In genomic region chr2:74952575-74952974, GRCh38 we compare ENCODE assay signal across 1 cellular context.
TF ChIP-seq lines count a peak whose summit lies in the region.

No MANE protein-coding gene starts in this region.

TF ChIP-seq in HepG2, 621 proteins besides CTCF, POLR2A, EP300 and RAD21 (continued from another document):
- TF ChIP-seq, protein P1, sequence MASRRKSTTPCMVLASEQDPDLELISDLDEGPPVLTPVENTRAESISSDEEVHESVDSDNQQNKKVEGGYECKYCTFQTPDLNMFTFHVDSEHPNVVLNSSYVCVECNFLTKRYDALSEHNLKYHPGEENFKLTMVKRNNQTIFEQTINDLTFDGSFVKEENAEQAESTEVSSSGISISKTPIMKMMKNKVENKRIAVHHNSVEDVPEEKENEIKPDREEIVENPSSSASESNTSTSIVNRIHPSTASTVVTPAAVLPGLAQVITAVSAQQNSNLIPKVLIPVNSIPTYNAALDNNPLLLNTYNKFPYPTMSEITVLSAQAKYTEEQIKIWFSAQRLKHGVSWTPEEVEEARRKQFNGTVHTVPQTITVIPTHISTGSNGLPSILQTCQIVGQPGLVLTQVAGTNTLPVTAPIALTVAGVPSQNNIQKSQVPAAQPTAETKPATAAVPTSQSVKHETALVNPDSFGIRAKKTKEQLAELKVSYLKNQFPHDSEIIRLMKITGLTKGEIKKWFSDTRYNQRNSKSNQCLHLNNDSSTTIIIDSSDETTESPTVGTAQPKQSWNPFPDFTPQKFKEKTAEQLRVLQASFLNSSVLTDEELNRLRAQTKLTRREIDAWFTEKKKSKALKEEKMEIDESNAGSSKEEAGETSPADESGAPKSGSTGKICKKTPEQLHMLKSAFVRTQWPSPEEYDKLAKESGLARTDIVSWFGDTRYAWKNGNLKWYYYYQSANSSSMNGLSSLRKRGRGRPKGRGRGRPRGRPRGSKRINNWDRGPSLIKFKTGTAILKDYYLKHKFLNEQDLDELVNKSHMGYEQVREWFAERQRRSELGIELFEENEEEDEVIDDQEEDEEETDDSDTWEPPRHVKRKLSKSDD (CRISPR knock-in tag; IDR thresholded peaks at IDR 0.05; ENCODE audit: low read depth) = no peak
- TF ChIP-seq ARID2 (CRISPR knock-in tag; IDR thresholded peaks at IDR 0.05; ENCODE audit: borderline replicate concordance) (no peak), MAFK (conservative IDR thresholded peaks at IDR 0.05 in 1 of 2, IDR thresholded peaks at IDR 0.05 in 1 of 2; ENCODE audit: low read length in 2 of 2) (no peak), KDM5A (IDR thresholded peaks at IDR 0.05; ENCODE audit: borderline replicate concordance, low read length) (no peak), ZNF441 (CRISPR knock-in tag; IDR thresholded peaks at IDR 0.05; ENCODE audit: borderline replicate concordance) (no peak), MAFF (IDR thresholded peaks at IDR 0.05; ENCODE audit: low read depth, low read length) (no peak), SRSF9 (IDR thresholded peaks at IDR 0.05; ENCODE audit: borderline replicate concordance, insufficient read depth, low read depth, low read length, poor library complexity, severe bottlenecking) (no peak), ZNF556 (CRISPR knock-in tag; IDR thresholded peaks at IDR 0.05; ENCODE audit: borderline replicate concordance) (no peak), SP2 (CRISPR knock-in tag; IDR thresholded peaks at IDR 0.05) (no peak), HOXA3 (CRISPR knock-in tag; IDR thresholded peaks at IDR 0.05) (0 out of 2 replicates have a peak, but pooled peaks have one; percentile 15), E2F5 (CRISPR knock-in tag; conservative IDR thresholded peaks at IDR 0.05) (no peak), ZSCAN12 (CRISPR knock-in tag; IDR thresholded peaks at IDR 0.05) (no peak), UBTF (CRISPR knock-in tag; IDR thresholded peaks at IDR 0.05) (no peak), ZNF264 (CRISPR knock-in tag; IDR thresholded peaks at IDR 0.05) (peak; percentile 80), XRCC5 (optimal IDR thresholded peaks at IDR 0.05; ENCODE audit: low read length) (no peak), ZNF143 (CRISPR knock-in tag; IDR thresholded peaks at IDR 0.05) (0 out of 2 replicates have a peak, but pooled peaks have one; percentile 43), ZNF224 (CRISPR knock-in tag; IDR thresholded peaks at IDR 0.05) (no peak), ZFP90 (CRISPR knock-in tag; IDR thresholded peaks at IDR 0.05; ENCODE audit: borderline replicate concordance) (no peak), SRF (IDR thresholded peaks at IDR 0.05; ENCODE audit: low read depth, low read length) (no peak), MAX (IDR thresholded peaks at IDR 0.05) (no peak)
- TF ChIP-seq, protein P2, sequence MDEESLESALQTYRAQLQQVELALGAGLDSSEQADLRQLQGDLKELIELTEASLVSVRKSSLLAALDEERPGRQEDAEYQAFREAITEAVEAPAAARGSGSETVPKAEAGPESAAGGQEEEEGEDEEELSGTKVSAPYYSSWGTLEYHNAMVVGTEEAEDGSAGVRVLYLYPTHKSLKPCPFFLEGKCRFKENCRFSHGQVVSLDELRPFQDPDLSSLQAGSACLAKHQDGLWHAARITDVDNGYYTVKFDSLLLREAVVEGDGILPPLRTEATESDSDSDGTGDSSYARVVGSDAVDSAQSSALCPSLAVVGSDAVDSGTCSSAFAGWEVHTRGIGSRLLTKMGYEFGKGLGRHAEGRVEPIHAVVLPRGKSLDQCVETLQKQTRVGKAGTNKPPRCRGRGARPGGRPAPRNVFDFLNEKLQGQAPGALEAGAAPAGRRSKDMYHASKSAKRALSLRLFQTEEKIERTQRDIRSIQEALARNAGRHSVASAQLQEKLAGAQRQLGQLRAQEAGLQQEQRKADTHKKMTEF (CRISPR knock-in tag; IDR thresholded peaks at IDR 0.05) = peak; percentile 23; the same call in 1 of the 2 replicates
- TF ChIP-seq, protein P3, sequence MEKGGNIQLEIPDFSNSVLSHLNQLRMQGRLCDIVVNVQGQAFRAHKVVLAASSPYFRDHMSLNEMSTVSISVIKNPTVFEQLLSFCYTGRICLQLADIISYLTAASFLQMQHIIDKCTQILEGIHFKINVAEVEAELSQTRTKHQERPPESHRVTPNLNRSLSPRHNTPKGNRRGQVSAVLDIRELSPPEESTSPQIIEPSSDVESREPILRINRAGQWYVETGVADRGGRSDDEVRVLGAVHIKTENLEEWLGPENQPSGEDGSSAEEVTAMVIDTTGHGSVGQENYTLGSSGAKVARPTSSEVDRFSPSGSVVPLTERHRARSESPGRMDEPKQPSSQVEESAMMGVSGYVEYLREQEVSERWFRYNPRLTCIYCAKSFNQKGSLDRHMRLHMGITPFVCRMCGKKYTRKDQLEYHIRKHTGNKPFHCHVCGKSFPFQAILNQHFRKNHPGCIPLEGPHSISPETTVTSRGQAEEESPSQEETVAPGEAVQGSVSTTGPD (CRISPR knock-in tag; IDR thresholded peaks at IDR 0.05) = no peak
- TF ChIP-seq, protein P4, sequence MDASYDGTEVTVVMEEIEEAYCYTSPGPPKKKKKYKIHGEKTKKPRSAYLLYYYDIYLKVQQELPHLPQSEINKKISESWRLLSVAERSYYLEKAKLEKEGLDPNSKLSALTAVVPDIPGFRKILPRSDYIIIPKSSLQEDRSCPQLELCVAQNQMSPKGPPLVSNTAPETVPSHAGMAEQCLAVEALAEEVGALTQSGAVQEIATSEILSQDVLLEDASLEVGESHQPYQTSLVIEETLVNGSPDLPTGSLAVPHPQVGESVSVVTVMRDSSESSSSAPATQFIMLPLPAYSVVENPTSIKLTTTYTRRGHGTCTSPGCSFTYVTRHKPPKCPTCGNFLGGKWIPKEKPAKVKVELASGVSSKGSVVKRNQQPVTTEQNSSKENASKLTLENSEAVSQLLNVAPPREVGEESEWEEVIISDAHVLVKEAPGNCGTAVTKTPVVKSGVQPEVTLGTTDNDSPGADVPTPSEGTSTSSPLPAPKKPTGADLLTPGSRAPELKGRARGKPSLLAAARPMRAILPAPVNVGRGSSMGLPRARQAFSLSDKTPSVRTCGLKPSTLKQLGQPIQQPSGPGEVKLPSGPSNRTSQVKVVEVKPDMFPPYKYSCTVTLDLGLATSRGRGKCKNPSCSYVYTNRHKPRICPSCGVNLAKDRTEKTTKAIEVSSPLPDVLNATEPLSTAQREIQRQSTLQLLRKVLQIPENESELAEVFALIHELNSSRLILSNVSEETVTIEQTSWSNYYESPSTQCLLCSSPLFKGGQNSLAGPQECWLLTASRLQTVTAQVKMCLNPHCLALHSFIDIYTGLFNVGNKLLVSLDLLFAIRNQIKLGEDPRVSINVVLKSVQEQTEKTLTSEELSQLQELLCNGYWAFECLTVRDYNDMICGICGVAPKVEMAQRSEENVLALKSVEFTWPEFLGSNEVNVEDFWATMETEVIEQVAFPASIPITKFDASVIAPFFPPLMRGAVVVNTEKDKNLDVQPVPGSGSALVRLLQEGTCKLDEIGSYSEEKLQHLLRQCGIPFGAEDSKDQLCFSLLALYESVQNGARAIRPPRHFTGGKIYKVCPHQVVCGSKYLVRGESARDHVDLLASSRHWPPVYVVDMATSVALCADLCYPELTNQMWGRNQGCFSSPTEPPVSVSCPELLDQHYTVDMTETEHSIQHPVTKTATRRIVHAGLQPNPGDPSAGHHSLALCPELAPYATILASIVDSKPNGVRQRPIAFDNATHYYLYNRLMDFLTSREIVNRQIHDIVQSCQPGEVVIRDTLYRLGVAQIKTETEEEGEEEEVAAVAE (CRISPR knock-in tag; IDR thresholded peaks at IDR 0.05; ENCODE audit: borderline replicate concordance) = no peak
